1 cellular context compared by ENCODE assay signal in the genomic region with DNA sequence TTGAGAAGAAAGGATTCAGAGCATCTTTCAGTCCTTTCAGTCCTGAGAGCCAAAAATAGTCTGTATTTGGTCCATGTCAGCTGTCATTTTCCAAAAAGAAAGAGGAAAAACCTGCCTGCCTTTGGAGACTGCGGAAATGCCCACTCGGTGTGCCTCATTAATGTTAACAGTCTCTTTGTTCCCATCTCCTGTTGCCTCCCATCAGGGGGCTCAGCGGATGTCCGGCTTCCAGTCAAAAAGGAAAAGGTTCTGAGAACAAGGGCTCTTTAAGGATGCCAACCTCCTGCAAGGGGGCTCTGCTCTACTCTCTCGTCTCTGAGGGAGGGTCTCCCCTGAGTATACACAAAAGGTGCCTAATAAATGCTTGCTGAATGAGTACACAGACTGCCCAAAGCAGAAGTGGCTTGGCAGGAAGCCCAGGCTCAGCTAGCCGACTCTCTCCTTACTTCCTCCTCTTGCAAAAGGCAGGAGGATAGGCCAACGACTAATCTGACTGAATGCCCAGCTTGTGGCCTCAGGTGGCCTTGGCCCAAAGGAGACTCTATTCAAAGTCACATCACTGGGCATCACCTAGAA.
TF ChIP-seq lines count a peak whose summit lies in the region.

No MANE protein-coding gene starts in this region.

TF ChIP-seq in endothelial cell of umbilical vein, 7 proteins besides CTCF, POLR2A, EP300 and RAD21:
- TF ChIP-seq MYC (IDR thresholded peaks at IDR 0.05; ENCODE audit: low read depth, low read length) (no peak), MAX (IDR thresholded peaks at IDR 0.05; ENCODE audit: insufficient read depth, insufficient read length) (no peak), GATA2 (IDR thresholded peaks at IDR 0.05; ENCODE audit: insufficient read depth, insufficient read length, low read depth, low read length) (no peak), POLR2AphosphoS5 (IDR thresholded peaks at IDR 0.05; ENCODE audit: insufficient read depth, low read depth, low read length) (no peak), EZH2 (IDR thresholded peaks at IDR 0.05; ENCODE audit: borderline replicate concordance, low read depth, low read length, severe bottlenecking) (no peak), JUN (IDR thresholded peaks at IDR 0.05; ENCODE audit: borderline replicate concordance, insufficient read depth, insufficient read length, low read depth) (no peak), FOS (IDR thresholded peaks at IDR 0.05; ENCODE audit: borderline replicate concordance, insufficient read depth, low read length) (no peak)
